In genomic region chr19:18002347-18002850, GRCh38 we compare ENCODE assay signal across 9 cellular contexts. TPM values are rescaled to one million over a fixed set of nuclear protein-coding genes. Genes with fewer than 3 reads are reported as not detected.
DNase-seq lines count a peak whose midpoint lies in the region; ATAC-seq and TF ChIP-seq lines count a peak whose summit lies in the region.
"Had no signal": no experiment of that assay in that cellular context is flagged by ENCODE, and none has a peak within 500 bp of the region (broad histone marks: within the 10 kb centered on the region; RNA-seq: fewer than 3 reads in every experiment).

No MANE protein-coding gene starts in this region.

- peak overlapping the region; percentile 50 for H3K4me3 ChIP-seq in lower leg skin (ENCODE audit: low read depth, poor library complexity, severe bottlenecking)

- peaks cover 6% of the 10 kb centered on the region for H3K36me3 Mint-ChIP-seq in stimulated activated naive CD8-positive, alpha-beta T cell treated with anti-CD3 and anti-CD28 coated beads, Interleukin-15, Interleukin-2, amounts not matched to agents 100 ng/mL and 50 ng/mL, for 24 hours (ENCODE audit: low read depth)
- H3K36me3 Mint-ChIP-seq in activated naive CD8-positive, alpha-beta T cell treated with anti-CD3 and anti-CD28 coated beads for 36 hours: peaks cover 12% of the 10 kb centered on the region

- no peak for TF ChIP-seq POLR2A in lower leg skin (IDR thresholded peaks at IDR 0.05)

- peak overlapping the region; percentile 88 for H3K27ac Mint-ChIP-seq in stimulated activated naive CD8-positive, alpha-beta T cell treated with anti-CD3 and anti-CD28 coated beads, Interleukin-15, Interleukin-2, amounts not matched to agents 100 ng/mL and 50 ng/mL, for 24 hours
- peak overlapping the region; percentile 90 for H3K27ac Mint-ChIP-seq in activated naive CD8-positive, alpha-beta T cell treated with anti-CD3 and anti-CD28 coated beads for 36 hours

- H3K27me3 Mint-ChIP-seq in stimulated activated naive CD8-positive, alpha-beta T cell treated with anti-CD3 and anti-CD28 coated beads, Interleukin-15, Interleukin-2, amounts not matched to agents 100 ng/mL and 50 ng/mL, for 24 hours: no peaks in the 10 kb centered on the region
- H3K27me3 Mint-ChIP-seq in activated naive CD8-positive, alpha-beta T cell treated with anti-CD3 and anti-CD28 coated beads for 36 hours: no peaks in the 10 kb centered on the region

- no peak for DNase-seq in stimulated activated naive CD8-positive, alpha-beta T cell treated with anti-CD3 and anti-CD28 coated beads, Interleukin-15, Interleukin-2, amounts not matched to agents 100 U/mL and 50 U/mL, for 24 hours
- no peak for DNase-seq in activated naive CD8-positive, alpha-beta T cell treated with anti-CD3 and anti-CD28 coated beads for 36 hours
- DNase-seq in lower leg skin (ENCODE audit: low spot score in 2 of 2): no peak
- no peak for DNase-seq in COR-L47 (lab: John Stamatoyannopoulos, UW)
- no peak for DNase-seq in DMS53 (lab: John Stamatoyannopoulos, UW)
- DNase-seq: amniotic stem cell had no signal

- no peaks in the 10 kb centered on the region for H3K9me3 Mint-ChIP-seq in stimulated activated naive CD8-positive, alpha-beta T cell treated with anti-CD3 and anti-CD28 coated beads, Interleukin-15, Interleukin-2, amounts not matched to agents 100 ng/mL and 50 ng/mL, for 24 hours
- H3K9me3 Mint-ChIP-seq in activated naive CD8-positive, alpha-beta T cell treated with anti-CD3 and anti-CD28 coated beads for 36 hours: no peaks in the 10 kb centered on the region

- no peak for TF ChIP-seq CTCF in lower leg skin (IDR thresholded peaks at IDR 0.05)

- intact Hi-C loops in lower leg skin (cut with DNase I; ENCODE audit: low total_unique reads): no loop called here

- peak overlapping the region; percentile 92 for H3K4me3 Mint-ChIP-seq in stimulated activated naive CD8-positive, alpha-beta T cell treated with anti-CD3 and anti-CD28 coated beads, Interleukin-15, Interleukin-2, amounts not matched to agents 100 ng/mL and 50 ng/mL, for 24 hours
- H3K4me3 Mint-ChIP-seq in activated naive CD8-positive, alpha-beta T cell treated with anti-CD3 and anti-CD28 coated beads for 36 hours: peak overlapping the region; percentile 92

- H3K4me1 Mint-ChIP-seq in stimulated activated naive CD8-positive, alpha-beta T cell treated with anti-CD3 and anti-CD28 coated beads, Interleukin-15, Interleukin-2, amounts not matched to agents 100 ng/mL and 50 ng/mL, for 24 hours (ENCODE audit: low read depth): peaks cover 34% of the 10 kb centered on the region
- H3K4me1 Mint-ChIP-seq in activated naive CD8-positive, alpha-beta T cell treated with anti-CD3 and anti-CD28 coated beads for 36 hours: peaks cover 16% of the 10 kb centered on the region

- WGBS in lower leg skin, 2 donors: 84 to 89% methylated on average over 27 of the region's 27 CpGs

- no peak for ATAC-seq in stimulated activated naive CD8-positive, alpha-beta T cell treated with anti-CD3 and anti-CD28 coated beads, Interleukin-15, Interleukin-2, amounts not matched to agents 100 U/mL and 50 U/mL, for 24 hours
- ATAC-seq in HG02610 (IDR thresholded peaks at IDR 0.05; ENCODE audit: unreplicated experiment) (no peak), GM21528 (IDR thresholded peaks at IDR 0.05; ENCODE audit: low FRiP score, unreplicated experiment) (no peak)

RNA-seq across cellular contexts. Expression of gene ARRDC2, which starts 5.6 kb away (rescaled TPM):
- 10 to 100 TPM; 20.1 to 20.6 TPM for total RNA-seq in activated naive CD8-positive, alpha-beta T cell treated with anti-CD3 and anti-CD28 coated beads for 36 hours
- 10 to 100 TPM; 54.1 to 92.8 (median 73.5) TPM for total RNA-seq in lower leg skin

RNA-seq across cellular contexts. Expression of gene KCNN1, which starts 35.5 kb away (rescaled TPM):
- total RNA-seq in activated naive CD8-positive, alpha-beta T cell treated with anti-CD3 and anti-CD28 coated beads for 36 hours: under 1 TPM in 1 of 2 experiments, not detected in 1; 0.34 TPM
- under 1 TPM in 1 of 4 donors, not detected in 3; 0.36 TPM for total RNA-seq in lower leg skin
